19 cellular contexts compared by ENCODE assay signal in genomic region chr17:45771473-45771959, GRCh38. TPM values are rescaled to one million over a fixed set of nuclear protein-coding genes. Genes with fewer than 3 reads are reported as not detected.
DNase-seq lines count a peak whose midpoint lies in the region; ATAC-seq and TF ChIP-seq lines count a peak whose summit lies in the region.
"Had no signal": no experiment of that assay in that cellular context is flagged by ENCODE, and none has a peak within 500 bp of the region (broad histone marks: within the 10 kb centered on the region; RNA-seq: fewer than 3 reads in every experiment).

No MANE protein-coding gene starts in this region.

- H3K27me3 ChIP-seq in H9 (ENCODE audit: insufficient read depth, low read length) (no peaks in the 10 kb centered on the region), neural progenitor cell (no peaks in the 10 kb centered on the region)

- H2AK5ac ChIP-seq in H9 (ENCODE audit: insufficient read length, low read length) = no peak overlapping the region

- no peak overlapping the region for H3K23ac ChIP-seq in H9 (ENCODE audit: insufficient read length, low read depth, low read length)

- H2BK15ac ChIP-seq in H9 (ENCODE audit: low read depth, low read length) = no peak overlapping the region

- H3K4me2 ChIP-seq in H9 (ENCODE audit: insufficient read depth, insufficient read length, low read length) = peak overlapping the region; percentile 18
- H3K4me2 ChIP-seq in neural progenitor cell = peak overlapping the region; percentile 78

- H4K5ac ChIP-seq in H9 (ENCODE audit: insufficient read length, low read depth, low read length) = no peak overlapping the region

- H2AFZ ChIP-seq in H9 (ENCODE audit: low read length) (no peak overlapping the region), neural progenitor cell (replicated peaks) (peak overlapping the region; percentile 4)

- no peak for ATAC-seq in GM18498 (IDR thresholded peaks at IDR 0.05; ENCODE audit: unreplicated experiment)
- ATAC-seq: HCT116 had no signal

- H3K27ac ChIP-seq in H9 (ENCODE audit: insufficient read length, low read depth, low read length) (no peak overlapping the region), neural progenitor cell (peak overlapping the region; percentile 48)

- DNase-seq in H9 = peak; percentile 53
- peak; percentile 25 for DNase-seq in NCI-H2227 treated with DMSO at 0.1 percent for 48 hours (lab: John Stamatoyannopoulos, UW)
- peak; percentile 62 for DNase-seq in ecto neural progenitor cell (ENCODE audit: low spot score)
- DNase-seq in neural progenitor cell (ENCODE audit: low spot score) = peak; percentile 54
- no peak for DNase-seq in NCI-H446 treated with DMSO at 0.1 percent for 48 hours (lab: John Stamatoyannopoulos, UW)
- no peak for DNase-seq in NCI-H2196 treated with DMSO at 0.1 percent for 48 hours (lab: John Stamatoyannopoulos, UW; ENCODE audit: unreplicated experiment)
- DNase-seq: ACHN; AML-193; NCI-H1930; NCI-H2171 treated with DMSO at 0.1 percent for 48 hours; NCI-H526; NK-92 treated with Interleukin-12 subunit alpha and Interleukin-12 subunit beta, amount 100 ng/mL, for 24 hours; OCI-M1; RPMI8226; SIG-M5 had no signal

- H3K79me1 ChIP-seq in H9 (ENCODE audit: insufficient read depth, low read depth, low read length, poor library complexity, severe bottlenecking) = no peaks in the 10 kb centered on the region

- no peak overlapping the region for H3K4ac ChIP-seq in H9 (ENCODE audit: low read depth, low read length)

- H4K91ac ChIP-seq in H9 (ENCODE audit: insufficient read length, low read depth, low read length) = no peak overlapping the region

- H3K4me3 Mint-ChIP-seq in H9 (peak overlapping the region in 1 of 2 experiments; percentile 72; a peak in 3 of 5 replicates), neural progenitor cell (peak overlapping the region; percentile 79)
- H3K4me3 Mint-ChIP-seq: T-helper 1 cell treated with Interleukin-12 subunit alpha and Interleukin-12 subunit beta and Interleukin-4 antibody, amounts not matched to agents 30 μg/mL and 1 μg/mL, for 36 hours had no signal

- TF ChIP-seq CTCF in H9 (conservative IDR thresholded peaks at IDR 0.05) (no peak), neural progenitor cell (IDR thresholded peaks at IDR 0.05) (no peak)

- H2BK20ac ChIP-seq in H9 (ENCODE audit: low read depth, low read length, poor library complexity, severe bottlenecking) = no peak overlapping the region

- H3K4me1 Mint-ChIP-seq in H9 = peaks cover 28 to 56% of the 10 kb centered on the region in 2 experiments
- H3K4me1 Mint-ChIP-seq in neural progenitor cell = peaks cover 48% of the 10 kb centered on the region
- H3K4me1 Mint-ChIP-seq: CD14-positive monocyte had no signal

- H3K9me3 ChIP-seq in H9 (ENCODE audit: control insufficient read depth, low read depth, low read length) (no peaks in the 10 kb centered on the region), neural progenitor cell (ENCODE audit: low read depth) (no peaks in the 10 kb centered on the region)

- H3K4me3 ChIP-seq in neural progenitor cell = peak overlapping the region; percentile 37

- H3K27ac Mint-ChIP-seq in H9 = peak overlapping the region in 2 of 3 experiments; percentile 2 to 17; a peak in 3 of 7 replicates
- peak overlapping the region; percentile 96 for H3K27ac Mint-ChIP-seq in neural progenitor cell
- H3K27ac Mint-ChIP-seq: T-helper 1 cell treated with Interleukin-12 subunit alpha and Interleukin-12 subunit beta and Interleukin-4 antibody, amounts not matched to agents 30 μg/mL and 1 μg/mL, for 36 hours had no signal

- H3F3A ChIP-seq in neural progenitor cell (ENCODE audit: low read depth) = peaks cover 28% of the 10 kb centered on the region

- no peaks in the 10 kb centered on the region for H4K20me1 ChIP-seq in H9 (ENCODE audit: control insufficient read depth, insufficient read depth, insufficient read length)
- no peaks in the 10 kb centered on the region for H4K20me1 ChIP-seq in neural progenitor cell (ENCODE audit: low read depth)

- H2BK12ac ChIP-seq in H9 (ENCODE audit: insufficient read length, low read depth, low read length) = no peak overlapping the region

- peaks cover 0 to 2% (median 0%) of the 10 kb centered on the region in 3 experiments; a peak in 3 of 7 replicates for H3K36me3 Mint-ChIP-seq in H9 (ENCODE audit: insufficient read depth in 1 of 3, low read depth in 3 of 3)
- H3K36me3 Mint-ChIP-seq in neural progenitor cell = no peaks in the 10 kb centered on the region
- H3K36me3 Mint-ChIP-seq: CD14-positive monocyte had no signal

- no peak overlapping the region for H4K8ac ChIP-seq in H9 (replicated peaks; ENCODE audit: insufficient read length, low read depth, low read length)

- no peak overlapping the region for H3K18ac ChIP-seq in H9 (ENCODE audit: insufficient read length, low read depth, low read length)

- peaks cover 6% of the 10 kb centered on the region; the same call in 1 of the 2 replicates for H3K4me1 ChIP-seq in H9 (ENCODE audit: insufficient read depth, low read length)
- H3K4me1 ChIP-seq in neural progenitor cell = peaks cover 27% of the 10 kb centered on the region

- H3K23me2 ChIP-seq in H9 (ENCODE audit: insufficient read length, low read depth, low read length, poor library complexity, severe bottlenecking) = no peaks in the 10 kb centered on the region

- no peak overlapping the region for H2BK5ac ChIP-seq in H9 (ENCODE audit: insufficient read length, low read length)

- no peak overlapping the region for H3K56ac ChIP-seq in H9 (ENCODE audit: insufficient read length, low read depth, low read length)

- no peak overlapping the region; the same call in 1 of the 2 replicates for H3K14ac ChIP-seq in H9 (ENCODE audit: insufficient read depth, low read length)

- H3K9me3 Mint-ChIP-seq in H9 = peaks cover 0 to 4% of the 10 kb centered on the region in 2 experiments; a peak in 1 of 5 replicates
- no peaks in the 10 kb centered on the region for H3K9me3 Mint-ChIP-seq in neural progenitor cell
- H3K9me3 Mint-ChIP-seq: T-helper 1 cell treated with Interleukin-12 subunit alpha and Interleukin-12 subunit beta and Interleukin-4 antibody, amounts not matched to agents 30 μg/mL and 1 μg/mL, for 36 hours had no signal

- H3K79me2 ChIP-seq in H9 (ENCODE audit: insufficient read depth, low read length) (no peaks in the 10 kb centered on the region), neural progenitor cell (ENCODE audit: low read depth) (no peaks in the 10 kb centered on the region)

- H3K36me3 ChIP-seq in neural progenitor cell = no peaks in the 10 kb centered on the region

- WGBS in H9 (ENCODE audit: extremely low coverage, insufficient read length, low lambda C conversion rate) = no CpG with 5 or more reads among the region's 8 CpGs

- H2BK120ac ChIP-seq in H9 (ENCODE audit: low read depth, low read length, poor library complexity, severe bottlenecking) = no peak overlapping the region

- peaks cover 43% of the 10 kb centered on the region for H3K27me3 Mint-ChIP-seq in H9 (ENCODE audit: low read depth)
- peaks cover 25% of the 10 kb centered on the region for H3K27me3 Mint-ChIP-seq in neural progenitor cell (ENCODE audit: insufficient read depth, low read depth)

- H3K9ac ChIP-seq in H9 (ENCODE audit: extremely low read depth, insufficient read length, low read length) (no peak overlapping the region), neural progenitor cell (no peak overlapping the region)

- H3T11ph ChIP-seq in H9 (ENCODE audit: low read length) = no peak overlapping the region

RNA-seq across cellular contexts. Expression of gene CRHR1, which starts 12.6 kb away (rescaled TPM):
- total RNA-seq in H9 (2021) = 0.42 and 0.52 TPM in 2 replicates
- total RNA-seq in neural progenitor cell (ENCODE audit: low replicate concordance) = 2.9 and 3.4 TPM in 2 replicates

Comparison
In these comparisons a context has a peak if more than half of its experiments do, and no peak if none do; other contexts are left out.
1. DNase-seq: peak in H9 (single experiment), NCI-H2227 treated with DMSO at 0.1 percent for 48 hours (single experiment), ecto neural progenitor cell (single experiment) and neural progenitor cell (single experiment); none in NCI-H446 treated with DMSO at 0.1 percent for 48 hours (single experiment) and NCI-H2196 treated with DMSO at 0.1 percent for 48 hours (single experiment).